Comparison of ENCODE assay signal across 28 cellular contexts in the genomic region with DNA sequence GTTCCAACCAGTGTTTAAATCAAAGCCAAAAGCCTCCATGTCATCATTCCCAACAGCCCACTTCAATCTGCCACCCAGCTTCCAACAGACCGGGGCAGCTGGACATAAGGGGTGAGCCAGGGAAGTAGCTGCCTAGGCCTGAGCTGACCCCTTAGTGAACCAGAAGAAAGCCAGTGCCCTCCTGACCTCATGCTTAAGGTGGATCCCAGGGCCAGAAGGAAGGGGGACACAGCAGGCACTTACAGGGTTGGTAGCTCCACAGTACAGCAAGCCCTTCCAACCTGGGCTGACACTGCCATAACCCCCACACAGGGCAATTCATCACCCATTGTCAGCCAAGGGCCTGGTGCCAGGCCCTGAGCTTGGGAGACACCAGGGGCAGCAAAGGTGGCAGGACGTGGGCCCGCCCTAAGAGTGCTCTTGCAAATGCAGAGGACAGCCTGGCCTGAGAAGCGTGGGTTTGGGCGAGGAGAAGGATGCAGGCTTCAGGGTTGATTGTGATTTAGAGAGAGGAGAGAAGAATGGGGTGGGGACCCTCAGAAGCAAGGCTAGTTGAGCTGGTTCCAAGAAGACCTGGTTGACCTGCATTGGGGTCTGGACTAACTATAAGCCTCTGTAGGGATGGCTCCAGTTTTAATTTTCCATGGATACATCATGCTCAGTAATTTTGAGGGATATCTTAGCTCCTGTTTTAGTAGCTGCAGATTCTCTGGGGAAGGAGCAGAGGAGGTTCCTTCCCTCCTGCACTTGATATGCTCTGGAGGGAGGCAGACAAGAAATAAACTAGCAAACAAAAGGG. TPM values are rescaled to one million over a fixed set of nuclear protein-coding genes. Genes with fewer than 3 reads are reported as not detected.
DNase-seq lines count a peak whose midpoint lies in the region; ATAC-seq and TF ChIP-seq lines count a peak whose summit lies in the region.
"Had no signal": no experiment of that assay in that cellular context is flagged by ENCODE, and none has a peak within 500 bp of the region (broad histone marks: within the 10 kb centered on the region; RNA-seq: fewer than 3 reads in every experiment).

No MANE protein-coding gene starts in this region.

- WGBS in right cardiac atrium, result 75% methylated on average over 5 of the region's 5 CpGs

- intact Hi-C loops in right cardiac atrium (cut with DNase I), result no loop called here
- intact Hi-C loops in activated T-helper 1 cell treated with anti-CD3 and anti-CD28 coated beads, Interleukin-12 subunit alpha, Interleukin-12 subunit beta, Interleukin-2, Interleukin-4 antibody, amounts not matched to agents 30 ng/mL and 10 ng/mL and 1 ng/mL, durations not matched to agents 14 hours and 24 hours and 36 hours (cut with micrococcal nuclease), result loop anchor here (5.0 to 10.0 kb wide), 3 partner anchors 103 to 434 kb away; no protein-coding TSS in a partner anchor

- no peak for TF ChIP-seq CTCF in right atrium auricular region (IDR thresholded peaks at IDR 0.05)
- no peak for TF ChIP-seq CTCF in mesothelial cell of epicardium (IDR thresholded peaks at IDR 0.05; ENCODE audit: unreplicated experiment)
- no peak for TF ChIP-seq CTCF in type B pancreatic cell (conservative IDR thresholded peaks at IDR 0.05)

- H3K27me3 ChIP-seq in right atrium auricular region, result peaks cover 15 to 51% of the 10 kb centered on the region in 2 donors
- H3K27me3 ChIP-seq in right cardiac atrium (ENCODE audit: control insufficient read depth, insufficient read depth), result no peaks in the 10 kb centered on the region

- H3K36me3 ChIP-seq in right atrium auricular region, result no peaks in the 10 kb centered on the region
- H3K36me3 ChIP-seq: pancreas had no signal

- H3K4me3 Mint-ChIP-seq in activated T-helper 1 cell treated with anti-CD3 and anti-CD28 coated beads, Interleukin-12 subunit alpha, Interleukin-12 subunit beta, Interleukin-2, Interleukin-4 antibody, amounts not matched to agents 30 ng/mL and 10 ng/mL and 1 ng/mL, durations not matched to agents 14 hours and 24 hours and 36 hours, result peak overlapping the region; percentile 30
- H3K4me3 Mint-ChIP-seq in mesothelial cell of epicardium (peak overlapping the region; percentile 38), type B pancreatic cell (peak overlapping the region; percentile 75), immature natural killer cell (peak overlapping the region in 1 of 5 donors; percentile 33)
- H3K4me3 Mint-ChIP-seq: activated CD8-positive, alpha-beta memory T cell treated with anti-CD3 and anti-CD28 coated beads, Interleukin-2, amount 10 ng/mL, durations not matched to agents 7 days and 5 days; activated naive CD4-positive, alpha-beta T cell treated with anti-CD3 and anti-CD28 coated beads, Interleukin-2, amount 10 ng/mL, durations not matched to agents 7 days and 5 days; dendritic cell treated with granulocyte-macrophage colony-stimulating factor and Interleukin-4, amounts not matched to agents 40 ng/mL and 50 ng/mL, for 4 days had no signal

- H3K4me1 Mint-ChIP-seq in activated T-helper 1 cell treated with anti-CD3 and anti-CD28 coated beads, Interleukin-12 subunit alpha, Interleukin-12 subunit beta, Interleukin-2, Interleukin-4 antibody, amounts not matched to agents 30 ng/mL and 10 ng/mL and 1 ng/mL, durations not matched to agents 14 hours and 24 hours and 36 hours (ENCODE audit: low read depth), result peaks cover 28% of the 10 kb centered on the region
- H3K4me1 Mint-ChIP-seq in mesothelial cell of epicardium (peaks cover 53% of the 10 kb centered on the region), type B pancreatic cell (ENCODE audit: unreplicated experiment) (peaks cover 38% of the 10 kb centered on the region), immature natural killer cell (peaks cover 7 to 13% of the 10 kb centered on the region in 2 donors)

- DNase-seq in right atrium auricular region (ENCODE audit: low spot score), result peak; percentile 21
- DNase-seq in right cardiac atrium, result no peak
- DNase-seq in activated T-helper 1 cell treated with anti-CD3 and anti-CD28 coated beads, Interleukin-12 subunit alpha, Interleukin-12 subunit beta, Interleukin-2, Interleukin-4 antibody, amounts not matched to agents 30 ng/mL and 10 ng/mL and 1 ng/mL, durations not matched to agents 14 hours and 24 hours and 36 hours (ENCODE audit: low spot score), result no peak
- DNase-seq in mesothelial cell of epicardium (ENCODE audit: low spot score in 2 of 2, unreplicated experiment in 2 of 2), result no peak
- DNase-seq in type B pancreatic cell (ENCODE audit: extremely low spot score, unreplicated experiment), result no peak
- no peak for DNase-seq in GM19240 (ENCODE audit: insufficient read length, low spot score)
- no peak for DNase-seq in immature natural killer cell
- DNase-seq: activated CD4-positive, alpha-beta T cell treated with anti-CD3 and anti-CD28 coated beads, Interleukin-2, amount 50 U/mL, for 1 hour; activated CD8-positive, alpha-beta memory T cell treated with anti-CD3 and anti-CD28 coated beads, Interleukin-2, amount 10 ng/mL, durations not matched to agents 7 days and 5 days; activated naive CD4-positive, alpha-beta T cell treated with anti-CD3 and anti-CD28 coated beads, Interleukin-2, amount 10 ng/mL, durations not matched to agents 7 days and 5 days; activated T-cell treated with anti-CD3 and anti-CD28 coated beads, Interleukin-2, amount 50 U/mL, for 72 hours; AML-193; aorta; DMS79; GF-D8; IMR-90; NCI-H1417; pancreas; trophoblast cell had no signal

- peaks cover 84% of the 10 kb centered on the region for H3K27me3 Mint-ChIP-seq in activated T-helper 1 cell treated with anti-CD3 and anti-CD28 coated beads, Interleukin-12 subunit alpha, Interleukin-12 subunit beta, Interleukin-2, Interleukin-4 antibody, amounts not matched to agents 30 ng/mL and 10 ng/mL and 1 ng/mL, durations not matched to agents 14 hours and 24 hours and 36 hours (ENCODE audit: insufficient read depth)
- H3K27me3 Mint-ChIP-seq in mesothelial cell of epicardium (ENCODE audit: low read depth), result peaks cover 86% of the 10 kb centered on the region
- peaks cover 95% of the 10 kb centered on the region for H3K27me3 Mint-ChIP-seq in type B pancreatic cell
- peaks cover 14 to 24% (median 21%) of the 10 kb centered on the region in 3 donors for H3K27me3 Mint-ChIP-seq in immature natural killer cell (ENCODE audit: low read depth in 3 of 3)

- H3K27ac Mint-ChIP-seq in activated T-helper 1 cell treated with anti-CD3 and anti-CD28 coated beads, Interleukin-12 subunit alpha, Interleukin-12 subunit beta, Interleukin-2, Interleukin-4 antibody, amounts not matched to agents 30 ng/mL and 10 ng/mL and 1 ng/mL, durations not matched to agents 14 hours and 24 hours and 36 hours, result peak overlapping the region; percentile 25
- H3K27ac Mint-ChIP-seq in mesothelial cell of epicardium (peak overlapping the region; percentile 65), type B pancreatic cell (no peak overlapping the region), immature natural killer cell (no peak overlapping the region)
- H3K27ac Mint-ChIP-seq: activated CD8-positive, alpha-beta memory T cell treated with anti-CD3 and anti-CD28 coated beads, Interleukin-2, amount 10 ng/mL, durations not matched to agents 7 days and 5 days; activated naive CD4-positive, alpha-beta T cell treated with anti-CD3 and anti-CD28 coated beads, Interleukin-2, amount 10 ng/mL, durations not matched to agents 7 days and 5 days; activated T-cell treated with anti-CD3 and anti-CD28 coated beads, Interleukin-2, amount 50 U/mL, for 72 hours; dendritic cell treated with granulocyte-macrophage colony-stimulating factor and Interleukin-4, amounts not matched to agents 40 ng/mL and 50 ng/mL, for 4 days had no signal

- no peaks in the 10 kb centered on the region for H3K9me3 Mint-ChIP-seq in activated T-helper 1 cell treated with anti-CD3 and anti-CD28 coated beads, Interleukin-12 subunit alpha, Interleukin-12 subunit beta, Interleukin-2, Interleukin-4 antibody, amounts not matched to agents 30 ng/mL and 10 ng/mL and 1 ng/mL, durations not matched to agents 14 hours and 24 hours and 36 hours
- H3K9me3 Mint-ChIP-seq in mesothelial cell of epicardium (no peaks in the 10 kb centered on the region), type B pancreatic cell (no peaks in the 10 kb centered on the region), immature natural killer cell (peaks cover 0 to 2% (median 0%) of the 10 kb centered on the region in 6 donors)
- H3K9me3 Mint-ChIP-seq: activated naive CD4-positive, alpha-beta T cell treated with anti-CD3 and anti-CD28 coated beads, Interleukin-2, amount 10 ng/mL, durations not matched to agents 7 days and 5 days; activated T-cell treated with anti-CD3 and anti-CD28 coated beads, Interleukin-2, amount 50 U/mL, for 72 hours; dendritic cell treated with granulocyte-macrophage colony-stimulating factor and Interleukin-4, amounts not matched to agents 40 ng/mL and 50 ng/mL, for 4 days had no signal

- H3K9me3 ChIP-seq in right atrium auricular region (no peaks in the 10 kb centered on the region), right cardiac atrium (ENCODE audit: control insufficient read depth, low read length) (no peaks in the 10 kb centered on the region)
- H3K9me3 ChIP-seq: pancreas had no signal

- no peaks in the 10 kb centered on the region for H3K36me3 Mint-ChIP-seq in activated T-helper 1 cell treated with anti-CD3 and anti-CD28 coated beads, Interleukin-12 subunit alpha, Interleukin-12 subunit beta, Interleukin-2, Interleukin-4 antibody, amounts not matched to agents 30 ng/mL and 10 ng/mL and 1 ng/mL, durations not matched to agents 14 hours and 24 hours and 36 hours (ENCODE audit: low read depth)
- H3K36me3 Mint-ChIP-seq in mesothelial cell of epicardium (no peaks in the 10 kb centered on the region), type B pancreatic cell (no peaks in the 10 kb centered on the region), immature natural killer cell (peaks cover 0 to 11% (median 0%) of the 10 kb centered on the region in 3 donors)
- H3K36me3 Mint-ChIP-seq: activated CD8-positive, alpha-beta memory T cell treated with anti-CD3 and anti-CD28 coated beads, Interleukin-2, amount 10 ng/mL, durations not matched to agents 7 days and 5 days had no signal

- no peak overlapping the region for H3K4me3 ChIP-seq in right atrium auricular region
- no peak overlapping the region for H3K4me3 ChIP-seq in right cardiac atrium (ENCODE audit: low read length)
- H3K4me3 ChIP-seq: pancreas had no signal

- H3K27ac ChIP-seq in right atrium auricular region, result no peak overlapping the region
- no peak overlapping the region for H3K27ac ChIP-seq in right cardiac atrium (ENCODE audit: low read length)
- H3K27ac ChIP-seq: HL-60, pancreas had no signal

- ATAC-seq in right cardiac atrium, result no peak
- no peak for ATAC-seq in GM19035 (IDR thresholded peaks at IDR 0.05; ENCODE audit: unreplicated experiment)
- ATAC-seq: activated CD8-positive, alpha-beta memory T cell treated with anti-CD3 and anti-CD28 coated beads, Interleukin-2, amount 10 ng/mL, durations not matched to agents 7 days and 5 days; activated T-cell treated with anti-CD3 and anti-CD28 coated beads, Interleukin-2, amount 50 U/mL, for 72 hours; Right ventricle myocardium inferior had no signal

- H3K4me1 ChIP-seq in right atrium auricular region (peaks cover 0 to 56% of the 10 kb centered on the region in 2 donors), right cardiac atrium (ENCODE audit: control insufficient read depth, insufficient read depth, low read length) (peaks cover 5% of the 10 kb centered on the region)

RNA-seq across cellular contexts. Expression of gene CYP26A1, which starts 3.1 kb away (rescaled TPM):
- not detected for total RNA-seq in right atrium auricular region
- total RNA-seq in right cardiac atrium, result not detected
- not detected for polyA plus RNA-seq in right cardiac atrium
- not detected in 2 replicates for total RNA-seq in activated T-helper 1 cell treated with anti-CD3 and anti-CD28 coated beads, Interleukin-12 subunit alpha, Interleukin-12 subunit beta, Interleukin-2, Interleukin-4 antibody, amounts not matched to agents 30 ng/mL and 10 ng/mL and 1 ng/mL, durations not matched to agents 14 hours and 24 hours and 36 hours
- 70.6 to 76.5 TPM (median 76.0 TPM) in 3 replicates for total RNA-seq in mesothelial cell of epicardium
- total RNA-seq in type B pancreatic cell (ENCODE audit: low replicate concordance), result 1.1 and 4.2 TPM in 2 replicates
- not detected for polyA plus RNA-seq in immature natural killer cell
- total RNA-seq: activated CD8-positive, alpha-beta memory T cell treated with anti-CD3 and anti-CD28 coated beads, Interleukin-2, amount 10 ng/mL, durations not matched to agents 7 days and 5 days; activated T-cell treated with anti-CD3 and anti-CD28 coated beads, Interleukin-2, amount 50 U/mL, for 72 hours; aorta; cardiac septum; glomerular endothelial cell; H4; IMR-90; myocyte; NCI-H460; pancreas; Right ventricle myocardium inferior had no signal
- polyA plus RNA-seq: aorta had no signal

RNA-seq across cellular contexts. Expression of gene CYP26C1, which starts 10.0 kb away (rescaled TPM):
- total RNA-seq in right atrium auricular region, result not detected
- total RNA-seq in right cardiac atrium, result under 1 TPM in 1 of 4 donors, not detected in 3; 0.09 TPM
- 0.02 TPM for polyA plus RNA-seq in right cardiac atrium
- not detected in 2 replicates for total RNA-seq in activated T-helper 1 cell treated with anti-CD3 and anti-CD28 coated beads, Interleukin-12 subunit alpha, Interleukin-12 subunit beta, Interleukin-2, Interleukin-4 antibody, amounts not matched to agents 30 ng/mL and 10 ng/mL and 1 ng/mL, durations not matched to agents 14 hours and 24 hours and 36 hours
- total RNA-seq in mesothelial cell of epicardium, result 0.38 to 0.60 TPM (median 0.44 TPM) in 3 replicates
- not detected in 2 replicates for total RNA-seq in type B pancreatic cell (ENCODE audit: low replicate concordance)
- 1 to 10 TPM in 1 of 3 donors, under 1 TPM in 1, not detected in 1; 0.12 to 1.3 TPM for polyA plus RNA-seq in immature natural killer cell
- total RNA-seq: cardiac septum, H4, IMR-90, myocyte had no signal
- polyA plus RNA-seq: aorta had no signal

Comparison
In these comparisons a context has a peak if more than half of its experiments do, and no peak if none do; other contexts are left out.
1. H3K27ac Mint-ChIP-seq: peak in activated T-helper 1 cell treated with anti-CD3 and anti-CD28 coated beads, Interleukin-12 subunit alpha, Interleukin-12 subunit beta, Interleukin-2, Interleukin-4 antibody, amounts not matched to agents 30 ng/mL and 10 ng/mL and 1 ng/mL, durations not matched to agents 14 hours and 24 hours and 36 hours (single experiment) and mesothelial cell of epicardium (single experiment); none in type B pancreatic cell (single experiment) and immature natural killer cell (0 of 6).
2. RNA of gene CYP26A1, which starts 3.1 kb away (total RNA-seq): 70.6 to 76.5 TPM in mesothelial cell of epicardium; 1.1 to 4.2 TPM in type B pancreatic cell, not detected in right cardiac atrium, not detected in right atrium auricular region and not detected in activated T-helper 1 cell treated with anti-CD3 and anti-CD28 coated beads, Interleukin-12 subunit alpha, Interleukin-12 subunit beta, Interleukin-2, Interleukin-4 antibody, amounts not matched to agents 30 ng/mL and 10 ng/mL and 1 ng/mL, durations not matched to agents 14 hours and 24 hours and 36 hours; every median in the first group is over 10 times any median in the second.